Comparison of ENCODE assay signal across 10 cellular contexts in genomic region chr1:87956072-87956471, GRCh38.
DNase-seq lines count a peak whose midpoint lies in the region; ATAC-seq, FAIRE-seq and TF ChIP-seq lines count a peak whose summit lies in the region.
"Had no signal": no experiment of that assay in that cellular context is flagged by ENCODE, and none has a peak within 500 bp of the region (broad histone marks: within the 10 kb centered on the region; RNA-seq: fewer than 3 reads in every experiment).

No MANE protein-coding gene starts in this region.

- peaks cover 17% of the 10 kb centered on the region for H3K4me1 ChIP-seq in A549

- no peak overlapping the region for H3K4me3 Mint-ChIP-seq in stimulated activated naive B cell treated with anti-CD40 and anti-IgM and Interleukin-4, amounts not matched to agents 10 μg/mL and 1 μg/mL and 100 μg/mL, for 72 hours
- no peak overlapping the region for H3K4me3 Mint-ChIP-seq in T-cell

- peak overlapping the region; percentile 67 to 84 for H3K27ac ChIP-seq in A549
- H3K27ac ChIP-seq: BLaER1 treated with 17β-estradiol and CSF1 and Interleukin-3, amounts not matched to agents 10 nM and 100 nM had no signal

- H3K4me2 ChIP-seq in A549 = peak overlapping the region; percentile 61
- H3K4me2 ChIP-seq: BLaER1 treated with 17β-estradiol and CSF1 and Interleukin-3, amounts not matched to agents 10 nM and 100 nM had no signal

- peak in 1 of 2 experiments; percentile 77; a peak in 2 of 5 replicates for TF ChIP-seq EP300 in A549 (IDR thresholded peaks at IDR 0.05)

- no peak overlapping the region for H3K27ac Mint-ChIP-seq in stimulated activated naive B cell treated with anti-CD40 and anti-IgM and Interleukin-4, amounts not matched to agents 10 μg/mL and 1 μg/mL and 100 μg/mL, for 72 hours
- no peak overlapping the region for H3K27ac Mint-ChIP-seq in T-cell

- ATAC-seq in A549 (peak; percentile 97 to 98), T-cell (replicated peaks in 1 of 4) (no peak)
- no peak for ATAC-seq in stimulated activated naive B cell treated with anti-CD40 and anti-IgM and Interleukin-4, amounts not matched to agents 10 μg/mL and 1 μg/mL and 100 μg/mL, for 72 hours (replicated peaks)

- TF ChIP-seq POLR2A in A549 (IDR thresholded peaks at IDR 0.05; ENCODE audit: low read length) (no peak), GM12892 (IDR thresholded peaks at IDR 0.05; ENCODE audit: low read depth, low read length) (no peak)

- FAIRE-seq in A549 (lab: Jason Lieb, UNC) (no peak), HTR-8/SVneo (lab: Jason Lieb, UNC) (peak; percentile 90), GM12892 (lab: Jason Lieb, UNC) (no peak)

- H3K4me1 Mint-ChIP-seq in stimulated activated naive B cell treated with anti-CD40 and anti-IgM and Interleukin-4, amounts not matched to agents 10 μg/mL and 1 μg/mL and 100 μg/mL, for 72 hours = peaks cover 9 to 16% of the 10 kb centered on the region in 2 donors
- no peaks in the 10 kb centered on the region for H3K4me1 Mint-ChIP-seq in T-cell

- H3K27me3 Mint-ChIP-seq in stimulated activated naive B cell treated with anti-CD40 and anti-IgM and Interleukin-4, amounts not matched to agents 10 μg/mL and 1 μg/mL and 100 μg/mL, for 72 hours = peaks cover 0 to 5% of the 10 kb centered on the region in 2 donors
- peaks cover 11 to 13% of the 10 kb centered on the region in 2 donors for H3K27me3 Mint-ChIP-seq in T-cell

- H3K4me3 ChIP-seq in A549 = no peak overlapping the region
- H3K4me3 ChIP-seq: BLaER1 treated with 17β-estradiol and CSF1 and Interleukin-3, amounts not matched to agents 10 nM and 100 nM had no signal

- no peaks in the 10 kb centered on the region for H3K36me3 Mint-ChIP-seq in stimulated activated naive B cell treated with anti-CD40 and anti-IgM and Interleukin-4, amounts not matched to agents 10 μg/mL and 1 μg/mL and 100 μg/mL, for 72 hours
- H3K36me3 Mint-ChIP-seq in T-cell = no peaks in the 10 kb centered on the region

- CTCF ChIA-PET in A549 (lab: Yijun Ruan, JAX) = no interaction called here
- CTCF ChIA-PET in T-cell (lab: Charles Lee) = no interaction called here

- no peak for TF ChIP-seq CTCF in A549 (IDR thresholded peaks at IDR 0.05)

- POLR2A ChIA-PET in A549 (lab: Yijun Ruan, JAX) = no interaction called here
- POLR2A ChIA-PET in T-cell (lab: Charles Lee) = no interaction called here

- H3K9me3 Mint-ChIP-seq in stimulated activated naive B cell treated with anti-CD40 and anti-IgM and Interleukin-4, amounts not matched to agents 10 μg/mL and 1 μg/mL and 100 μg/mL, for 72 hours = no peaks in the 10 kb centered on the region
- no peaks in the 10 kb centered on the region for H3K9me3 Mint-ChIP-seq in T-cell

- TF ChIP-seq RAD21 in A549 (conservative IDR thresholded peaks at IDR 0.05 in 1 of 2, IDR thresholded peaks at IDR 0.05 in 1 of 2) = no peak; a peak in 2 of 5 replicates

- no peaks in the 10 kb centered on the region for H3K9me3 ChIP-seq in A549
- H3K9me3 ChIP-seq: BLaER1 treated with 17β-estradiol and CSF1 and Interleukin-3, amounts not matched to agents 10 nM and 100 nM had no signal

- DNase-seq in A549 (ENCODE audit: low read depth in 1 of 2, low spot score in 1 of 2) = peak; percentile 37 to 81
- DNase-seq in HTR-8/SVneo (ENCODE audit: insufficient read length, low spot score) = peak; percentile 28
- DNase-seq in cerebellum (ENCODE audit: low spot score) = peak; percentile 47
- DNase-seq in kidney glomerular epithelial cell (lab: John Stamatoyannopoulos, UW) = peak; percentile 91
- DNase-seq in OCI-M2 (lab: John Stamatoyannopoulos, UW; ENCODE audit: unreplicated experiment) = no peak
- DNase-seq in stimulated activated naive B cell treated with anti-CD40 and anti-IgM and Interleukin-4, amounts not matched to agents 10 μg/mL and 1 μg/mL and 100 μg/mL, for 72 hours = no peak
- DNase-seq in T-cell = no peak
- no peak for DNase-seq in GM12892 (ENCODE audit: insufficient read length)
- DNase-seq: activated CD8-positive, alpha-beta memory T cell treated with anti-CD3 and anti-CD28 coated beads, Interleukin-2, amount 50 U/mL, for 48 hours had no signal

- 2% methylated on average over 6 of the region's 6 CpGs for WGBS in A549 (ENCODE audit: missing lambda C conversion rate)

TF ChIP-seq in A549, 52 proteins besides CTCF, POLR2A, EP300 and RAD21:
- TF ChIP-seq MAX (IDR thresholded peaks at IDR 0.05) (0 out of 2 replicates have a peak, but pooled peaks have one; percentile 27), ESRRA (IDR thresholded peaks at IDR 0.05; ENCODE audit: borderline replicate concordance, low read length) (no peak), CBX2 (IDR thresholded peaks at IDR 0.05; ENCODE audit: borderline replicate concordance, low read depth) (no peak), GATA3 (IDR thresholded peaks at IDR 0.05; ENCODE audit: borderline replicate concordance) (peak; percentile 89; the same call in 1 of the 2 replicates), JUN (IDR thresholded peaks at IDR 0.05) (peak in 1 of 2 experiments; percentile 63; a peak in 2 of 5 replicates), JUNB (IDR thresholded peaks at IDR 0.05) (peak; percentile 72), CEBPB (IDR thresholded peaks at IDR 0.05) (peak in 1 of 2 experiments; percentile 52; a peak in 2 of 4 replicates), BHLHE40 (IDR thresholded peaks at IDR 0.05; ENCODE audit: low read depth, low read length) (no peak), FOSL2 (IDR thresholded peaks at IDR 0.05) (peak; percentile 45; the same call in 1 of the 2 replicates), FOSL2 (CRISPR knock-in tag; IDR thresholded peaks at IDR 0.05) (peak; percentile 76)

Comparison
In these comparisons a context has a peak if more than half of its experiments do, and no peak if none do; other contexts are left out.
1. ATAC-seq: peak in A549 (2 of 2); none in stimulated activated naive B cell treated with anti-CD40 and anti-IgM and Interleukin-4, amounts not matched to agents 10 μg/mL and 1 μg/mL and 100 μg/mL, for 72 hours (0 of 2) and T-cell (0 of 4).
2. DNase-seq: peak in A549 (2 of 2), HTR-8/SVneo (single experiment), cerebellum (single experiment) and kidney glomerular epithelial cell (single experiment); none in OCI-M2 (single experiment), stimulated activated naive B cell treated with anti-CD40 and anti-IgM and Interleukin-4, amounts not matched to agents 10 μg/mL and 1 μg/mL and 100 μg/mL, for 72 hours (single experiment), T-cell (0 of 34) and GM12892 (single experiment).